ENCODE assay signal across 11 cellular contexts in the genomic region with DNA sequence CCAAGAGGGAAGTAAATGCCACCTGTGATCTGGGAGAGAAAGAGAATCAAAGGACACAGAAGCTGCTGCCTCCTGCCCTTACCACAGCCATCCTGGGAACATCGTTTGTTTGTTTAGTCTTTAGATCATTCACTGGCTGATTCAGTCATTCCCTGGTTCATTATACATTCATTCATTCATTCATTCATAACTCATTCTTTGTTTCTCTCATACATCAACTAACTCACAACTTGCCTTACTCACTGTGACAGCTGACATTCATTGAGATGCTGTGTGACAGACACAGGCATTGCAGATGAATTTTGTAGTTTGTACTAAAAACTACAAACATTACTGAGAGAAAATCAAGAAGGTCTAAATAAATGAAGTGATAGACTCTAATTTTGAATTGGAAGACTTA.
DNase-seq lines count a peak whose midpoint lies in the region; ATAC-seq and TF ChIP-seq lines count a peak whose summit lies in the region.
"Had no signal": no experiment of that assay in that cellular context is flagged by ENCODE, and none has a peak within 500 bp of the region (broad histone marks: within the 10 kb centered on the region; RNA-seq: fewer than 3 reads in every experiment).

No MANE protein-coding gene starts in this region.

- peak overlapping the region; percentile 84 for H3K4me2 ChIP-seq in OCI-LY7 (ENCODE audit: low read length)

- peak overlapping the region; percentile 88 for H2AFZ ChIP-seq in OCI-LY7 (ENCODE audit: low read length)

- H3K9me3 ChIP-seq in OCI-LY7 (ENCODE audit: low read length) (peaks cover 28% of the 10 kb centered on the region), thymus (ENCODE audit: control insufficient read depth) (peaks cover 1% of the 10 kb centered on the region)

- H3K9me2 ChIP-seq in OCI-LY7 (ENCODE audit: insufficient read depth, low read length) = no peaks in the 10 kb centered on the region

- no peaks in the 10 kb centered on the region for H4K20me1 ChIP-seq in OCI-LY7 (ENCODE audit: insufficient read depth, low read length)

- peak overlapping the region; percentile 88 for H3K27ac Mint-ChIP-seq in central memory CD8-positive, alpha-beta T cell (ENCODE audit: low read depth)

- H3K27me3 ChIP-seq in thymus (ENCODE audit: control insufficient read depth, insufficient read depth) = no peaks in the 10 kb centered on the region
- H3K27me3 ChIP-seq: cardiac muscle cell had no signal

- peaks cover 4% of the 10 kb centered on the region; the same call in 1 of the 2 replicates for H3K79me2 ChIP-seq in OCI-LY7 (ENCODE audit: insufficient read depth, low read depth, low read length)

- H3K27ac ChIP-seq in OCI-LY7 (ENCODE audit: low read depth, low read length, poor library complexity, severe bottlenecking) (peak overlapping the region; percentile 84), thymus (ENCODE audit: low read depth) (peak overlapping the region; percentile 98)
- H3K27ac ChIP-seq: cardiac muscle cell had no signal

- no TSS peak for BruUV-seq in OCI-LY7 (replicated peaks; lab: Mats Ljungman, UMichigan)

- H3K4me3 Mint-ChIP-seq in activated T-cell treated with anti-CD3 and anti-CD28 coated beads, Interleukin-2, amount 50 U/mL, for 4 hours = peak overlapping the region; percentile 82
- H3K4me3 Mint-ChIP-seq in central memory CD8-positive, alpha-beta T cell = peak overlapping the region; percentile 85

- WGBS in thymus = 4% methylated on average over 1 of the region's 1 CpG

- TF ChIP-seq CTCF in OCI-LY7 (conservative IDR thresholded peaks at IDR 0.05; ENCODE audit: low read length) = no peak

- H3K4me1 Mint-ChIP-seq in activated T-cell treated with anti-CD3 and anti-CD28 coated beads, Interleukin-2, amount 50 U/mL, for 4 hours (ENCODE audit: low read depth) = peaks cover 52% of the 10 kb centered on the region
- peaks cover 47% of the 10 kb centered on the region for H3K4me1 Mint-ChIP-seq in central memory CD8-positive, alpha-beta T cell

- DNase-seq in activated T-cell treated with anti-CD3 and anti-CD28 coated beads, Interleukin-2, amount 50 U/mL, for 4 hours = no peak
- no peak for DNase-seq in activated T-cell treated with anti-CD3 and anti-CD28 coated beads, Interleukin-2, amount 50 U/mL, for 48 hours
- DNase-seq in OCI-LY7 (ENCODE audit: low spot score) (no peak), NCI-H1092 (lab: John Stamatoyannopoulos, UW) (no peak), Kasumi-1 (lab: John Stamatoyannopoulos, UW) (no peak)
- DNase-seq in central memory CD8-positive, alpha-beta T cell (ENCODE audit: low spot score in 2 of 2) = no peak
- DNase-seq: hippocampal formation, NCI-H748 treated with DMSO at 0.1 percent for 48 hours had no signal

- peak; percentile 44 to 61 for ATAC-seq in activated T-cell treated with anti-CD3 and anti-CD28 coated beads, Interleukin-2, amount 50 U/mL, for 4 hours
- peak; percentile 4 for ATAC-seq in central memory CD8-positive, alpha-beta T cell (replicated peaks; ENCODE audit: extremely low read depth, poor library complexity, severe bottlenecking)
- ATAC-seq in GM21447 (IDR thresholded peaks at IDR 0.05; ENCODE audit: unreplicated experiment) = no peak

- POLR2A ChIA-PET in OCI-LY7 (lab: Charles Lee) = interaction anchor here (0.6 to 2.9 kb wide), 4 partner anchors 23 to 291 kb away, joined by 3 to 16 read pairs (median 4); a partner anchor contains a TSS

- H3K36me3 ChIP-seq in OCI-LY7 (ENCODE audit: insufficient read depth, low read length) = peaks cover 11% of the 10 kb centered on the region; the same call in 1 of the 2 replicates
- no peaks in the 10 kb centered on the region for H3K36me3 ChIP-seq in thymus (ENCODE audit: control insufficient read depth, insufficient read depth)
- H3K36me3 ChIP-seq: cardiac muscle cell had no signal

- CTCF ChIA-PET in OCI-LY7 (lab: Charles Lee; ENCODE audit: unreplicated experiment) = interaction anchor here (0.6 to 1.0 kb wide), 2 partner anchors 23 to 27 kb away, joined by 3 read pairs; no protein-coding TSS in a partner anchor

- peaks cover 18% of the 10 kb centered on the region for H3K9me3 Mint-ChIP-seq in activated T-cell treated with anti-CD3 and anti-CD28 coated beads, Interleukin-2, amount 50 U/mL, for 4 hours
- no peaks in the 10 kb centered on the region for H3K9me3 Mint-ChIP-seq in central memory CD8-positive, alpha-beta T cell

- H3K4me3 ChIP-seq in OCI-LY7 (ENCODE audit: low read depth, low read length, poor library complexity, severe bottlenecking) = peak overlapping the region; percentile 70
- H3K4me3 ChIP-seq in thymus (ENCODE audit: low read length) = peak overlapping the region; percentile 47
- H3K4me3 ChIP-seq: cardiac muscle cell had no signal

- peaks cover 24% of the 10 kb centered on the region for H3K4me1 ChIP-seq in OCI-LY7 (ENCODE audit: insufficient read depth, low read length, poor library complexity, severe bottlenecking)
- peaks cover 18% of the 10 kb centered on the region for H3K4me1 ChIP-seq in thymus (ENCODE audit: control insufficient read depth, insufficient read depth, low read length)

- H3K36me3 Mint-ChIP-seq in activated T-cell treated with anti-CD3 and anti-CD28 coated beads, Interleukin-2, amount 50 U/mL, for 4 hours (ENCODE audit: insufficient read depth) = peaks cover 16% of the 10 kb centered on the region
- peaks cover 5% of the 10 kb centered on the region for H3K36me3 Mint-ChIP-seq in central memory CD8-positive, alpha-beta T cell (ENCODE audit: insufficient read depth)

- intact Hi-C loops in OCI-LY7 (cut with micrococcal nuclease; ENCODE audit: unreplicated experiment) = loop anchor here (2.0 kb wide), 1 partner anchor 57 kb away; no protein-coding TSS in a partner anchor

- H3K27me3 Mint-ChIP-seq in activated T-cell treated with anti-CD3 and anti-CD28 coated beads, Interleukin-2, amount 50 U/mL, for 4 hours (ENCODE audit: low read depth) = no peaks in the 10 kb centered on the region
- H3K27me3 Mint-ChIP-seq in central memory CD8-positive, alpha-beta T cell = no peaks in the 10 kb centered on the region
